In the genomic region with DNA sequence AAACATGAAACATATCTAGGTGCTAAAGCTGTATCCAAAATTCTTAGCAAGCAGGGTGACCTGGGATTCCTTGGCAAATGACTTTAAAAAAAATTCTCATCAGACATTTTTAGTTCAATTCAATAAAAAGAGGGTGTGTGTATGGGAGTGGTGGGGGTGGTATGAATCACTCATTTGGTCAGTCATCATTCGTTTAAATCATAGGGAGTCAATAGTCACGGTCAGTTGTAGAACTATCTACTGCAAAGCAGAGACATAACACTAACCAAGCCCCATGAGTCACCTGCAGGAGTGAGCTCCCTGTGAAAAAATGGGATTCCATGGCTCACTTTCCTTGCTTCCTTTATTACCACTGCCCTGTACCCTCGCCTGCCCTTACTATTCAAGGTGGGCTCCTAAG, we compare ENCODE assay signal across 12 cellular contexts.
"Had no signal": no experiment of that assay in that cellular context is flagged by ENCODE, and none has a peak within 500 bp of the region (broad histone marks: within the 10 kb centered on the region; RNA-seq: fewer than 3 reads in every experiment).

No MANE protein-coding gene starts in this region.

- H3K9me3 ChIP-seq: ascending aorta, suprapubic skin, upper lobe of left lung had no signal

- H3K4me3 Mint-ChIP-seq: activated CD4-positive, alpha-beta memory T cell treated with anti-CD3 and anti-CD28 coated beads for 36 hours; activated naive CD8-positive, alpha-beta T cell treated with anti-CD3 and anti-CD28 coated beads, Interleukin-2, amount 10 ng/mL, durations not matched to agents 7 days and 5 days had no signal

- H3K27me3 Mint-ChIP-seq: activated CD4-positive, alpha-beta memory T cell treated with anti-CD3 and anti-CD28 coated beads for 36 hours; activated naive CD8-positive, alpha-beta T cell treated with anti-CD3 and anti-CD28 coated beads, Interleukin-2, amount 10 ng/mL, durations not matched to agents 7 days and 5 days had no signal

- H3K27me3 ChIP-seq: ascending aorta, suprapubic skin, upper lobe of left lung had no signal

- H3K36me3 ChIP-seq: ascending aorta, suprapubic skin, upper lobe of left lung had no signal

- H3K9me3 Mint-ChIP-seq: activated naive CD8-positive, alpha-beta T cell treated with anti-CD3 and anti-CD28 coated beads, Interleukin-2, amount 10 ng/mL, durations not matched to agents 7 days and 5 days had no signal

- H3K27ac ChIP-seq: ascending aorta, suprapubic skin, upper lobe of left lung had no signal

- H3K27ac Mint-ChIP-seq: activated CD4-positive, alpha-beta memory T cell treated with anti-CD3 and anti-CD28 coated beads for 36 hours; activated naive CD8-positive, alpha-beta T cell treated with anti-CD3 and anti-CD28 coated beads, Interleukin-2, amount 10 ng/mL, durations not matched to agents 7 days and 5 days had no signal

- DNase-seq: activated CD4-positive, alpha-beta memory T cell treated with anti-CD3 and anti-CD28 coated beads for 36 hours; activated CD4-positive, alpha-beta T cell treated with anti-CD3 and anti-CD28 coated beads for 1 hour; activated naive CD8-positive, alpha-beta T cell treated with anti-CD3 and anti-CD28 coated beads, Interleukin-2, amount 10 ng/mL, durations not matched to agents 7 days and 5 days; hippocampal formation; left ventricle myocardium superior; mesendoderm; stimulated activated CD4-positive, alpha-beta T cell treated with anti-CD3 and anti-CD28 coated beads, Interleukin-2, amount 100 ng/mL, for 48 hours; stimulated activated naive CD4-positive, alpha-beta T cell treated with Interleukin-2 at 50 U/mL for 16 hours; upper lobe of left lung had no signal

- ATAC-seq: left ventricle myocardium superior had no signal

- H3K36me3 Mint-ChIP-seq: activated CD4-positive, alpha-beta memory T cell treated with anti-CD3 and anti-CD28 coated beads for 36 hours; activated naive CD8-positive, alpha-beta T cell treated with anti-CD3 and anti-CD28 coated beads, Interleukin-2, amount 10 ng/mL, durations not matched to agents 7 days and 5 days had no signal

- H3K4me1 ChIP-seq: ascending aorta, suprapubic skin, upper lobe of left lung had no signal

- FAIRE-seq: colon had no signal

- H3K4me3 ChIP-seq: ascending aorta, suprapubic skin, upper lobe of left lung had no signal
